ENCODE assay signal across 13 cellular contexts in genomic region chr2:44934962-44935853, GRCh38. TPM values are rescaled to one million over a fixed set of nuclear protein-coding genes. Genes with fewer than 3 reads are reported as not detected.
DNase-seq lines count a peak whose midpoint lies in the region; ATAC-seq and TF ChIP-seq lines count a peak whose summit lies in the region.
"Had no signal": no experiment of that assay in that cellular context is flagged by ENCODE, and none has a peak within 500 bp of the region (broad histone marks: within the 10 kb centered on the region; RNA-seq: fewer than 3 reads in every experiment).

No MANE protein-coding gene starts in this region.

- peaks cover 50% of the 10 kb centered on the region for H3K4me1 Mint-ChIP-seq in brain
- H3K4me1 Mint-ChIP-seq: central memory CD8-positive, alpha-beta T cell had no signal

- H3K27ac Mint-ChIP-seq in brain: no peak overlapping the region
- H3K27ac Mint-ChIP-seq: activated CD8-positive, alpha-beta T cell treated with anti-CD3 and anti-CD28 coated beads, Interleukin-2, amount 10 ng/mL, durations not matched to agents 7 days and 5 days; stimulated activated naive CD8-positive, alpha-beta T cell treated with anti-CD3 and anti-CD28 coated beads, Interleukin-15, Interleukin-2, amounts not matched to agents 100 ng/mL and 50 ng/mL, for 24 hours had no signal

- peaks cover 0 to 8% (median 0%) of the 10 kb centered on the region in 5 experiments for H3K9me3 Mint-ChIP-seq in brain
- H3K9me3 Mint-ChIP-seq: central memory CD8-positive, alpha-beta T cell; stimulated activated naive CD8-positive, alpha-beta T cell treated with anti-CD3 and anti-CD28 coated beads, Interleukin-15, Interleukin-2, amounts not matched to agents 100 ng/mL and 50 ng/mL, for 24 hours had no signal

- DNase-seq in GF-D8 (lab: John Stamatoyannopoulos, UW): peak; percentile 75
- no peak for DNase-seq in thyroid gland
- no peak for DNase-seq in central memory CD4-positive, alpha-beta T cell
- DNase-seq: activated CD8-positive, alpha-beta T cell treated with anti-CD3 and anti-CD28 coated beads, Interleukin-2, amount 10 ng/mL, durations not matched to agents 7 days and 5 days; hippocampal formation had no signal

- no peaks in the 10 kb centered on the region for H3K36me3 ChIP-seq in HUES6 (ENCODE audit: control insufficient read depth, insufficient read depth, low read length)
- H3K36me3 ChIP-seq in neuron (ENCODE audit: insufficient read depth, low read length): no peaks in the 10 kb centered on the region
- no peaks in the 10 kb centered on the region for H3K36me3 ChIP-seq in thyroid gland

- TF ChIP-seq POLR2A in thyroid gland (IDR thresholded peaks at IDR 0.05): no peak

- TF ChIP-seq CTCF in brain (conservative IDR thresholded peaks at IDR 0.05) (no peak), thyroid gland (IDR thresholded peaks at IDR 0.05) (no peak)

- 1 to 2% methylated on average over 39 to 55 of the region's 61 CpGs for WGBS in thyroid gland, 2 donors

- peaks cover 8% of the 10 kb centered on the region for H3K36me3 Mint-ChIP-seq in brain

- peak overlapping the region; percentile 60 to 88 (median 82) for H3K4me3 Mint-ChIP-seq in brain
- H3K4me3 Mint-ChIP-seq: activated CD8-positive, alpha-beta T cell treated with anti-CD3 and anti-CD28 coated beads, Interleukin-2, amount 10 ng/mL, durations not matched to agents 7 days and 5 days; central memory CD8-positive, alpha-beta T cell had no signal

- H3K9ac ChIP-seq in HUES6 (ENCODE audit: low read length): no peak overlapping the region

- peaks cover 100% of the 10 kb centered on the region for H3K27me3 ChIP-seq in HUES6 (ENCODE audit: control insufficient read depth, insufficient read depth, low read length)
- H3K27me3 ChIP-seq in neuron (ENCODE audit: insufficient read depth, low read length): peaks cover 91% of the 10 kb centered on the region
- H3K27me3 ChIP-seq in thyroid gland: peaks cover 72% of the 10 kb centered on the region

- intact Hi-C loops in thyroid gland (cut with DNase I): no loop called here

- H3K4me3 ChIP-seq in HUES6 (ENCODE audit: low read depth, low read length) (peak overlapping the region; percentile 55), neuron (ENCODE audit: low read length) (peak overlapping the region; percentile 45), thyroid gland (replicated peaks in 1 of 3) (no peak overlapping the region)

- peaks cover 58% of the 10 kb centered on the region for H3K4me1 ChIP-seq in HUES6 (ENCODE audit: control insufficient read depth, insufficient read depth, low read length)
- peaks cover 31% of the 10 kb centered on the region for H3K4me1 ChIP-seq in neuron (ENCODE audit: insufficient read depth, low read length)
- peaks cover 21 to 49% of the 10 kb centered on the region in 2 donors for H3K4me1 ChIP-seq in thyroid gland

- peak overlapping the region; percentile 74 for H2AFZ ChIP-seq in neuron (ENCODE audit: low read depth, low read length)

- H3K27me3 Mint-ChIP-seq in brain: peaks cover 95% of the 10 kb centered on the region

- H3K9me3 ChIP-seq in HUES6 (ENCODE audit: control insufficient read depth, insufficient read depth, low read depth, low read length) (no peaks in the 10 kb centered on the region), neuron (ENCODE audit: low read length) (no peaks in the 10 kb centered on the region), thyroid gland (no peaks in the 10 kb centered on the region)

- no peak for ATAC-seq in GM19324 (IDR thresholded peaks at IDR 0.05; ENCODE audit: low FRiP score, unreplicated experiment)
- no peak for ATAC-seq in HG02852 (IDR thresholded peaks at IDR 0.05; ENCODE audit: unreplicated experiment)
- ATAC-seq: activated CD8-positive, alpha-beta T cell treated with anti-CD3 and anti-CD28 coated beads, Interleukin-2, amount 10 ng/mL, durations not matched to agents 7 days and 5 days had no signal

- H3K27ac ChIP-seq in HUES6 (ENCODE audit: low read depth, low read length) (no peak overlapping the region), thyroid gland (no peak overlapping the region)

RNA-seq across cellular contexts. Expression of gene SIX3, which starts 6.3 kb away (rescaled TPM):
- polyA plus RNA-seq in brain (ENCODE audit: insufficient read depth, low read depth, low replicate concordance): 30.9 TPM
- total RNA-seq in thyroid gland: not detected
- total RNA-seq: renal cortical epithelial cell had no signal

Comparison
In these comparisons a context has a peak if more than half of its experiments do, and no peak if none do; other contexts are left out.
1. H3K4me3 ChIP-seq: peak in HUES6 (single experiment) and neuron (single experiment); none in thyroid gland (0 of 3).